In genomic region chr14:22653012-22653621, GRCh38 we compare ENCODE assay signal across 8 cellular contexts. TPM values are rescaled to one million over a fixed set of nuclear protein-coding genes. Genes with fewer than 3 reads are reported as not detected.
DNase-seq lines count a peak whose midpoint lies in the region; ATAC-seq, FAIRE-seq and TF ChIP-seq lines count a peak whose summit lies in the region.

No MANE protein-coding gene starts in this region.

- H3K4me3 ChIP-seq in fibroblast of mammary gland (ENCODE audit: control insufficient read depth, low read depth, low read length) = no peak overlapping the region

- no peak for FAIRE-seq in urothelium cell line (lab: Jason Lieb, UNC)

- DNase-seq in GM04503 (ENCODE audit: low read depth) (peak; percentile 34), HPDE6-E6E7 (ENCODE audit: extremely low spot score) (peak; percentile 70), NOMO-1 treated with dmso at 0.1 percent for 144 hours (lab: John Stamatoyannopoulos, UW; ENCODE audit: unreplicated experiment) (peak; percentile 36), activated T-cell treated with anti-CD3 and anti-CD28 coated beads for 48 hours (ENCODE audit: low read depth) (peak; percentile 40), fibroblast of mammary gland (ENCODE audit: low read depth) (peak; percentile 80), omental fat pad (ENCODE audit: low spot score) (peak; percentile 35), urothelium cell line (ENCODE audit: low spot score) (peak; percentile 82)

- ATAC-seq in omental fat pad (ENCODE audit: low FRiP score) (peak; percentile 80), HG02678 (IDR thresholded peaks at IDR 0.05; ENCODE audit: unreplicated experiment) (no peak)

- TF ChIP-seq CTCF in fibroblast of mammary gland (conservative IDR thresholded peaks at IDR 0.05; ENCODE audit: control insufficient read depth, insufficient read depth, low read depth, low read length) (peak; percentile 99), omental fat pad (IDR thresholded peaks at IDR 0.05) (peak in 1 of 3 donors; percentile 36)

RNA-seq across cellular contexts. Expression of gene OR6J1, which starts 9.0 kb away (rescaled TPM):
- not detected for total RNA-seq in omental fat pad

RNA-seq across cellular contexts. Expression of gene ABHD4, which starts 55.0 kb away (rescaled TPM):
- total RNA-seq in omental fat pad = 10 to 100 TPM; 14.9 to 33.5 (median 21.1) TPM
